Comparison of ENCODE assay signal across 11 cellular contexts in genomic region chr2:18546586-18546985, GRCh38. TPM values are rescaled to one million over a fixed set of nuclear protein-coding genes. Genes with fewer than 3 reads are reported as not detected.
DNase-seq lines count a peak whose midpoint lies in the region; ATAC-seq, FAIRE-seq and TF ChIP-seq lines count a peak whose summit lies in the region.
"Had no signal": no experiment of that assay in that cellular context is flagged by ENCODE, and none has a peak within 500 bp of the region (broad histone marks: within the 10 kb centered on the region; RNA-seq: fewer than 3 reads in every experiment).

No MANE protein-coding gene starts in this region.

- H3K4me3 ChIP-seq in fibroblast of villous mesenchyme (ENCODE audit: low read depth, low read length) (no peak overlapping the region), trophoblast cell (ENCODE audit: low read depth, low read length) (no peak overlapping the region), stomach (no peak overlapping the region)
- H3K4me3 ChIP-seq: left ventricle myocardium inferior, SJSA1 had no signal

- no peak overlapping the region for H3K4me2 ChIP-seq in trophoblast cell (ENCODE audit: low read length)

- H2AK5ac ChIP-seq in trophoblast cell (ENCODE audit: low read length), result no peak overlapping the region

- H3K27me3 ChIP-seq in trophoblast cell (ENCODE audit: insufficient read depth, low read length) (no peaks in the 10 kb centered on the region), stomach (no peaks in the 10 kb centered on the region)
- H3K27me3 ChIP-seq: SJSA1 had no signal

- WGBS in trophoblast cell (ENCODE audit: extremely low coverage, insufficient coverage, insufficient read length), result no CpG with 5 or more reads among the region's 2 CpGs
- WGBS in stomach, 5 donors, result 23 to 39% (median 28%) methylated on average over 2 of the region's 2 CpGs

- DNase-seq in NCI-H345 treated with DMSO at 0.1 percent for 48 hours (lab: John Stamatoyannopoulos, UW; ENCODE audit: unreplicated experiment) (peak; percentile 98), fibroblast of villous mesenchyme (ENCODE audit: low read depth) (peak; percentile 12), trophoblast cell (no peak), stomach (no peak), GM12891 (ENCODE audit: insufficient read length, low spot score) (no peak)
- DNase-seq: left ventricle myocardium inferior had no signal

- no peak overlapping the region for H3K18ac ChIP-seq in trophoblast cell (ENCODE audit: low read length)

- H3K4ac ChIP-seq in trophoblast cell (ENCODE audit: low read depth, low read length), result no peak overlapping the region

- H4K8ac ChIP-seq in trophoblast cell (ENCODE audit: low read depth, low read length), result no peak overlapping the region

- no peaks in the 10 kb centered on the region for H3K4me1 ChIP-seq in trophoblast cell (ENCODE audit: control insufficient read depth in 1 of 2, insufficient read depth in 2 of 2, low read length in 2 of 2)
- H3K4me1 ChIP-seq in stomach, result peaks cover 4 to 62% (median 35%) of the 10 kb centered on the region in 4 donors

- H2AFZ ChIP-seq in trophoblast cell (ENCODE audit: insufficient read depth, low read length, poor library complexity), result no peak overlapping the region

- intact Hi-C loops in stomach (cut with DNase I; ENCODE audit: low total_unique reads), result no loop called here

- H2BK5ac ChIP-seq in trophoblast cell (ENCODE audit: low read depth, low read length, poor library complexity), result no peak overlapping the region

- H2BK120ac ChIP-seq in trophoblast cell (ENCODE audit: insufficient read depth, low read length, poor library complexity), result no peak overlapping the region

- H3K36me3 ChIP-seq in trophoblast cell (ENCODE audit: control insufficient read depth in 1 of 2, insufficient read depth in 2 of 2, low read length in 2 of 2) (no peaks in the 10 kb centered on the region), stomach (no peaks in the 10 kb centered on the region)
- H3K36me3 ChIP-seq: left ventricle myocardium inferior had no signal

- H3K27ac ChIP-seq in trophoblast cell (ENCODE audit: low read depth, low read length) (no peak overlapping the region), stomach (peak overlapping the region in 1 of 5 donors; percentile 55)
- H3K27ac ChIP-seq: left ventricle myocardium inferior, SJSA1 had no signal

- TF ChIP-seq EP300 in stomach (IDR thresholded peaks at IDR 0.05), result no peak

- ATAC-seq in GM18505 (IDR thresholded peaks at IDR 0.05; ENCODE audit: unreplicated experiment) (peak; percentile 70), HG02571 (IDR thresholded peaks at IDR 0.05; ENCODE audit: unreplicated experiment) (peak; percentile 60), GM18498 (IDR thresholded peaks at IDR 0.05; ENCODE audit: unreplicated experiment) (no peak)

- H3K9ac ChIP-seq in trophoblast cell (ENCODE audit: low read length), result no peak overlapping the region

- TF ChIP-seq POLR2A in GM18505 (IDR thresholded peaks at IDR 0.05; ENCODE audit: borderline replicate concordance, extremely low read depth, insufficient read depth, insufficient read length), result no peak
- TF ChIP-seq POLR2A in stomach (IDR thresholded peaks at IDR 0.05), result no peak
- no peak for TF ChIP-seq POLR2A in GM12891 (IDR thresholded peaks at IDR 0.05; ENCODE audit: low read depth, low read length)

- TF ChIP-seq CTCF in fibroblast of villous mesenchyme (IDR thresholded peaks at IDR 0.05; ENCODE audit: insufficient read depth, low read depth, low read length) (no peak), stomach (IDR thresholded peaks at IDR 0.05) (no peak)

- H2BK12ac ChIP-seq in trophoblast cell (ENCODE audit: low read length), result no peak overlapping the region

- H4K91ac ChIP-seq in trophoblast cell (ENCODE audit: low read depth, low read length), result no peak overlapping the region

- no peaks in the 10 kb centered on the region for H3K79me1 ChIP-seq in trophoblast cell (ENCODE audit: low read length)

- no peaks in the 10 kb centered on the region for H3K79me2 ChIP-seq in trophoblast cell (ENCODE audit: control insufficient read depth, insufficient read depth, low read length, poor library complexity)

- H4K12ac ChIP-seq in trophoblast cell (ENCODE audit: low read depth, low read length), result no peak overlapping the region

- no peak for FAIRE-seq in GM12891 (lab: Jason Lieb, UNC)

- no peak overlapping the region for H3K14ac ChIP-seq in trophoblast cell (ENCODE audit: low read length)

- H3K9me3 ChIP-seq in trophoblast cell (ENCODE audit: insufficient read depth, low read depth, low read length) (no peaks in the 10 kb centered on the region), stomach (no peaks in the 10 kb centered on the region)
- H3K9me3 ChIP-seq: left ventricle myocardium inferior, SJSA1 had no signal

- no peak overlapping the region for H3K23ac ChIP-seq in trophoblast cell (ENCODE audit: low read length)

TF ChIP-seq in GM12891, 5 proteins besides CTCF, POLR2A, EP300 and RAD21:
- TF ChIP-seq SPI1 (IDR thresholded peaks at IDR 0.05; ENCODE audit: low read depth, low read length), result no peak
- TF ChIP-seq PAX5 (IDR thresholded peaks at IDR 0.05; ENCODE audit: insufficient read depth, low read length, severe bottlenecking), result no peak
- no peak for TF ChIP-seq POU2F2 (IDR thresholded peaks at IDR 0.05; ENCODE audit: low read depth, low read length)
- no peak for TF ChIP-seq TAF1 (IDR thresholded peaks at IDR 0.05; ENCODE audit: low read depth, low read length)
- TF ChIP-seq POLR2AphosphoS5 (IDR thresholded peaks at IDR 0.05; ENCODE audit: low read depth, low read length), result no peak

RNA-seq across cellular contexts. Expression of gene RDH14, which starts 13.9 kb away (rescaled TPM):
- 17.7 and 18.7 TPM in 2 replicates for total RNA-seq in fibroblast of villous mesenchyme
- 15.9 and 16.2 TPM in 2 replicates for polyA plus RNA-seq in trophoblast cell (2013)
- 10 to 100 TPM in 4 of 5 donors, not detected in 1; 34.9 to 66.1 (median 45.6) TPM for total RNA-seq in stomach
- polyA plus RNA-seq in stomach, result 10 to 100 TPM; 13.3 to 16.9 (median 15.4) TPM
- 13.3 TPM for polyA plus RNA-seq in GM12891 (2012; ENCODE audit: low read depth, missing spikeins)

RNA-seq across cellular contexts. Expression of gene NT5C1B, which starts 42.8 kb away (rescaled TPM):
- total RNA-seq in fibroblast of villous mesenchyme, result not detected in 2 replicates
- not detected in 2 replicates for polyA plus RNA-seq in trophoblast cell (2013)
- not detected for total RNA-seq in stomach
- not detected for polyA plus RNA-seq in stomach
- polyA plus RNA-seq in GM12891 (2012; ENCODE audit: low read depth, missing spikeins), result 0.09 TPM
- total RNA-seq: epithelial cell of proximal tubule, left ventricle myocardium inferior, SJSA1 had no signal

Comparison
In these comparisons a context has a peak if more than half of its experiments do, and no peak if none do; other contexts are left out.
1. DNase-seq: peak in NCI-H345 treated with DMSO at 0.1 percent for 48 hours (single experiment) and fibroblast of villous mesenchyme (single experiment); none in trophoblast cell (0 of 2), stomach (single experiment) and GM12891 (single experiment).